ENCODE assay signal across 11 cellular contexts in genomic region chr10:50561266-50561665, GRCh38.
DNase-seq lines count a peak whose midpoint lies in the region; ATAC-seq, FAIRE-seq and TF ChIP-seq lines count a peak whose summit lies in the region.
"Had no signal": no experiment of that assay in that cellular context is flagged by ENCODE, and none has a peak within 500 bp of the region (broad histone marks: within the 10 kb centered on the region; RNA-seq: fewer than 3 reads in every experiment).

No MANE protein-coding gene starts in this region.

- no peak overlapping the region for H3K4me3 Mint-ChIP-seq in activated T-helper 17 cell treated with anti-CD3 and anti-CD28 coated beads, Interleukin-2, amount 50 U/mL, for 72 hours
- no peak overlapping the region for H3K4me3 Mint-ChIP-seq in progenitor cell of endocrine pancreas (ENCODE audit: low read depth)
- H3K4me3 Mint-ChIP-seq: T-helper 2 cell treated with Interferon-gamma antibody and Interleukin-4, amounts not matched to agents 5 μg/mL and 100 μg/mL, for 36 hours had no signal

- peaks cover 0 to 21% (median 19%) of the 10 kb centered on the region in 5 donors for H3K4me1 ChIP-seq in subcutaneous abdominal adipose tissue (ENCODE audit: control insufficient read depth in 5 of 5, insufficient read depth in 5 of 5, low read length in 5 of 5)

- no peaks in the 10 kb centered on the region for H3K9me3 Mint-ChIP-seq in activated T-helper 17 cell treated with anti-CD3 and anti-CD28 coated beads, Interleukin-2, amount 50 U/mL, for 72 hours
- no peaks in the 10 kb centered on the region for H3K9me3 Mint-ChIP-seq in progenitor cell of endocrine pancreas (ENCODE audit: low read depth)
- H3K9me3 Mint-ChIP-seq: T-helper 2 cell treated with Interferon-gamma antibody and Interleukin-4, amounts not matched to agents 5 μg/mL and 100 μg/mL, for 36 hours had no signal

- H3K36me3 ChIP-seq in brain microvascular endothelial cell (replicated peaks) (no peaks in the 10 kb centered on the region), subcutaneous abdominal adipose tissue (ENCODE audit: control insufficient read depth in 5 of 5, insufficient read depth in 5 of 5, low read length in 5 of 5) (no peaks in the 10 kb centered on the region)
- H3K36me3 ChIP-seq: neutrophil had no signal

- in situ Hi-C loops in brain microvascular endothelial cell (cut with HindIII; ENCODE audit: low pct_ligation_motif_present, low sequenced_read_pairs) = no loop called here

- no peaks in the 10 kb centered on the region for H3K36me3 Mint-ChIP-seq in activated T-helper 17 cell treated with anti-CD3 and anti-CD28 coated beads, Interleukin-2, amount 50 U/mL, for 72 hours (ENCODE audit: low read depth)
- peaks cover 2% of the 10 kb centered on the region for H3K36me3 Mint-ChIP-seq in progenitor cell of endocrine pancreas (ENCODE audit: insufficient read depth)

- H3K9ac ChIP-seq in subcutaneous abdominal adipose tissue (ENCODE audit: low read length in 5 of 5) = no peak overlapping the region

- H3K4me3 ChIP-seq in HFF-Myc (replicated peaks; ENCODE audit: low read depth, low read length) (no peak overlapping the region), brain microvascular endothelial cell (ENCODE audit: low read depth, low read length) (no peak overlapping the region), subcutaneous abdominal adipose tissue (ENCODE audit: low read depth in 1 of 5, low read length in 5 of 5) (no peak overlapping the region)

- FAIRE-seq in islet of Langerhans (lab: Jason Lieb, UNC) = peak; percentile 91

- H3K27ac Mint-ChIP-seq in activated T-helper 17 cell treated with anti-CD3 and anti-CD28 coated beads, Interleukin-2, amount 50 U/mL, for 72 hours = no peak overlapping the region
- no peak overlapping the region for H3K27ac Mint-ChIP-seq in progenitor cell of endocrine pancreas
- H3K27ac Mint-ChIP-seq: T-helper 2 cell treated with Interferon-gamma antibody and Interleukin-4, amounts not matched to agents 5 μg/mL and 100 μg/mL, for 36 hours had no signal

- H3K4me1 Mint-ChIP-seq in activated T-helper 17 cell treated with anti-CD3 and anti-CD28 coated beads, Interleukin-2, amount 50 U/mL, for 72 hours = peaks cover 5% of the 10 kb centered on the region
- H3K4me1 Mint-ChIP-seq in progenitor cell of endocrine pancreas (ENCODE audit: low read depth) = peaks cover 34% of the 10 kb centered on the region

- no peaks in the 10 kb centered on the region for H3K9me3 ChIP-seq in subcutaneous abdominal adipose tissue (ENCODE audit: control insufficient read depth in 5 of 5, low read length in 5 of 5)
- H3K9me3 ChIP-seq: neutrophil had no signal

- H3K27ac ChIP-seq in brain microvascular endothelial cell (peak overlapping the region; percentile 26), subcutaneous abdominal adipose tissue (ENCODE audit: low read depth, low read length) (peak overlapping the region; percentile 56)
- H3K27ac ChIP-seq: neutrophil had no signal

- no peak for TF ChIP-seq CTCF in HFF-Myc (IDR thresholded peaks at IDR 0.05; ENCODE audit: low read depth, low read length, missing control alignments)
- TF ChIP-seq CTCF in brain microvascular endothelial cell (IDR thresholded peaks at IDR 0.05; ENCODE audit: low read depth, low read length, missing control alignments) = no peak
- TF ChIP-seq CTCF in progenitor cell of endocrine pancreas (IDR thresholded peaks at IDR 0.05; ENCODE audit: unreplicated experiment) = no peak

- H3K27me3 ChIP-seq in brain microvascular endothelial cell (replicated peaks) (no peaks in the 10 kb centered on the region), subcutaneous abdominal adipose tissue (ENCODE audit: control insufficient read depth in 5 of 5, insufficient read depth in 4 of 5, low read length in 5 of 5) (no peaks in the 10 kb centered on the region)
- H3K27me3 ChIP-seq: neutrophil had no signal

- no peak for ATAC-seq in HG03280 (IDR thresholded peaks at IDR 0.05; ENCODE audit: unreplicated experiment)
- ATAC-seq in activated T-helper 17 cell treated with anti-CD3 and anti-CD28 coated beads, Interleukin-2, amount 50 U/mL, for 72 hours (replicated peaks) = no peak

- DNase-seq in HFF-Myc (ENCODE audit: extremely low read depth, low read depth) (peak; percentile 41), brain microvascular endothelial cell (peak; percentile 64), NCI-H1105 treated with DMSO at 0.1 percent for 48 hours (lab: John Stamatoyannopoulos, UW) (no peak), progenitor cell of endocrine pancreas (ENCODE audit: low spot score, unreplicated experiment) (no peak)
- DNase-seq: activated effector memory CD4-positive, alpha-beta T cell treated with anti-CD3 and anti-CD28 coated beads, Interleukin-2, amount 50 U/mL, for 16 hours had no signal

- H3K27me3 Mint-ChIP-seq in activated T-helper 17 cell treated with anti-CD3 and anti-CD28 coated beads, Interleukin-2, amount 50 U/mL, for 72 hours = no peaks in the 10 kb centered on the region
- H3K27me3 Mint-ChIP-seq in progenitor cell of endocrine pancreas = no peaks in the 10 kb centered on the region

Comparison
In these comparisons a context has a peak if more than half of its experiments do, and no peak if none do; other contexts are left out.
1. DNase-seq: peak in HFF-Myc (single experiment) and brain microvascular endothelial cell (single experiment); none in NCI-H1105 treated with DMSO at 0.1 percent for 48 hours (single experiment) and progenitor cell of endocrine pancreas (single experiment).